8 cellular contexts compared by ENCODE assay signal in the genomic region with DNA sequence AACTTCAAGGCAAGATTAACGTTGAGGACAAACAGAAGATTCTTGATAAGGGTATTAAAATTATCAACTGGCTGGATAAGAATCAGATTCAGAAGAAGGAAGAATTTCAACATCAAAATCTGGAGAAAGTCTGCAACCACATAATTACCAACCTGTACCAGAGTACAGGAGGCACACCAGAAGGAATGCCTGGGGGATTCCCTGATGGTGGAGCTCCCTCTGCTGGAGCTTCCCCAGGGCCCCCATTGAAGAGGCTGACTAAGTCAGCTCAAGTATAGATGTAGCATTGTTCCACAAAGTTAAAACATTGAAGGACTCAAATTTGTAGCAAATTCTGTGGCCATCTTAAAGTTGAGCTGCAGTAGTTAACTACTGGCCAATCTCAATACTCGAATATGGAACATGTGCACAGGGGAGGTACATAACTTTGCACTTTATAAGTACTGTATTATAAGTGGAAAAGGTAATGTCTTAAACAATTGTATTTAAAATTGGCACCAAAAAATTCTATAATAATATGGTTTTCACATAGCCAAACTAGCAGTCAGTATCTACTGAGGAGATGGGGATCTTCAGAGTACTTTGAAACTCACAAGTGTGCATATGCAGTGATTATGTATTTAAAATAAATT.
DNase-seq lines count a peak whose midpoint lies in the region; TF ChIP-seq lines count a peak whose summit lies in the region.

No MANE protein-coding gene starts in this region.

- no peak overlapping the region for H2AFZ ChIP-seq in smooth muscle cell (ENCODE audit: low read depth)

- no peak overlapping the region for H3K27ac Mint-ChIP-seq in activated naive CD4-positive, alpha-beta T cell treated with anti-CD3 and anti-CD28 coated beads for 36 hours

- peaks cover 7% of the 10 kb centered on the region for H3K27me3 Mint-ChIP-seq in activated naive CD4-positive, alpha-beta T cell treated with anti-CD3 and anti-CD28 coated beads for 36 hours (ENCODE audit: low read depth)

- no peak overlapping the region for H3K9ac ChIP-seq in smooth muscle cell (ENCODE audit: low read depth)

- TF ChIP-seq POLR2A in tibial nerve (IDR thresholded peaks at IDR 0.05), result no peak

- in situ Hi-C loops in HAP-1 (cut with MboI; ENCODE audit: low sequenced_read_pairs), result no loop called here

- intact Hi-C loops in activated naive CD4-positive, alpha-beta T cell treated with anti-CD3 and anti-CD28 coated beads for 36 hours (cut with micrococcal nuclease), result loop anchor here (1.0 to 5.0 kb wide), 2 partner anchors 290 to 371 kb away; no protein-coding TSS in a partner anchor

- H3K9me3 Mint-ChIP-seq in activated naive CD4-positive, alpha-beta T cell treated with anti-CD3 and anti-CD28 coated beads for 36 hours, result no peaks in the 10 kb centered on the region

- H3K4me1 ChIP-seq in HAP-1 (peaks cover 6% of the 10 kb centered on the region; the same call in 1 of the 2 replicates), smooth muscle cell (ENCODE audit: low read depth) (no peaks in the 10 kb centered on the region), tibial nerve (peaks cover 0 to 5% (median 0%) of the 10 kb centered on the region in 4 donors)
- no peaks in the 10 kb centered on the region for H3K4me1 ChIP-seq in effector memory CD4-positive, alpha-beta T cell (ENCODE audit: control insufficient read depth, insufficient read depth, low read length, poor library complexity, severe bottlenecking)

- no peaks in the 10 kb centered on the region for H3K27me3 ChIP-seq in HAP-1 (ENCODE audit: low read depth)
- H3K27me3 ChIP-seq in smooth muscle cell (ENCODE audit: low read depth), result no peaks in the 10 kb centered on the region
- no peaks in the 10 kb centered on the region for H3K27me3 ChIP-seq in tibial nerve
- no peaks in the 10 kb centered on the region for H3K27me3 ChIP-seq in effector memory CD4-positive, alpha-beta T cell (replicated peaks; ENCODE audit: control insufficient read depth, insufficient read depth, low read length, poor library complexity, severe bottlenecking)

- H3K9me3 ChIP-seq in HAP-1 (no peaks in the 10 kb centered on the region; the same call in 1 of the 2 replicates), smooth muscle cell (replicated peaks; ENCODE audit: low read depth) (no peaks in the 10 kb centered on the region), tibial nerve (no peaks in the 10 kb centered on the region)
- no peaks in the 10 kb centered on the region for H3K9me3 ChIP-seq in effector memory CD4-positive, alpha-beta T cell (ENCODE audit: control insufficient read depth, low read length)

- H3K27ac ChIP-seq in smooth muscle cell (ENCODE audit: low read depth) (no peak overlapping the region), tibial nerve (no peak overlapping the region)
- H3K27ac ChIP-seq in effector memory CD4-positive, alpha-beta T cell (ENCODE audit: insufficient read depth, low read length, poor library complexity, severe bottlenecking), result no peak overlapping the region

- CTCF ChIA-PET in activated naive CD4-positive, alpha-beta T cell treated with anti-CD3 and anti-CD28 coated beads for 36 hours (lab: Charles Lee), result interaction anchor here (1.1 to 1.8 kb wide), 4 partner anchors 30 to 974 kb away, joined by 3 to 12 read pairs (median 3); no protein-coding TSS in a partner anchor

- H3K79me2 ChIP-seq in smooth muscle cell (ENCODE audit: low read depth), result no peaks in the 10 kb centered on the region

- no peak for TF ChIP-seq EP300 in tibial nerve (IDR thresholded peaks at IDR 0.05)

- H3K36me3 ChIP-seq in HAP-1 (replicated peaks) (no peaks in the 10 kb centered on the region), smooth muscle cell (ENCODE audit: low read depth) (no peaks in the 10 kb centered on the region), tibial nerve (no peaks in the 10 kb centered on the region)
- H3K36me3 ChIP-seq in effector memory CD4-positive, alpha-beta T cell (ENCODE audit: control insufficient read depth, insufficient read depth, low read length), result no peaks in the 10 kb centered on the region

- peak; percentile 46 for DNase-seq in activated naive CD4-positive, alpha-beta T cell treated with anti-CD3 and anti-CD28 coated beads for 36 hours
- DNase-seq in activated naive CD4-positive, alpha-beta T cell treated with Interleukin-2 at 50 U/mL for 16 hours, result no peak
- peak; percentile 29 to 55 for DNase-seq in HAP-1 (ENCODE audit: low spot score in 2 of 2)
- peak; percentile 18 for DNase-seq in NCI-H1048 (lab: John Stamatoyannopoulos, UW)
- DNase-seq in fibroblast of peridontal ligament (ENCODE audit: extremely low read depth), result peak; percentile 19
- DNase-seq in smooth muscle cell (lab: John Stamatoyannopoulos, UW; ENCODE audit: unreplicated experiment), result no peak
- DNase-seq in tibial nerve (ENCODE audit: low spot score in 2 of 2), result no peak
- DNase-seq in effector memory CD4-positive, alpha-beta T cell, result no peak

- H3K4me3 Mint-ChIP-seq in activated naive CD4-positive, alpha-beta T cell treated with anti-CD3 and anti-CD28 coated beads for 36 hours, result no peak overlapping the region

- H3K4me2 ChIP-seq in smooth muscle cell, result no peak overlapping the region

- TF ChIP-seq CTCF in smooth muscle cell (IDR thresholded peaks at IDR 0.05; ENCODE audit: borderline replicate concordance, insufficient read depth, poor library complexity, severe bottlenecking) (peak; percentile 59), tibial nerve (IDR thresholded peaks at IDR 0.05) (peak in 2 of 5 experiments; percentile 10 to 20)

- 44% methylated on average over 2 of the region's 2 CpGs for WGBS in smooth muscle cell (ENCODE audit: low lambda C conversion rate)
- 56 to 58% methylated on average over 2 of the region's 2 CpGs for WGBS in tibial nerve, 2 donors

- no peaks in the 10 kb centered on the region for H4K20me1 ChIP-seq in smooth muscle cell (ENCODE audit: low read depth)

- H3K4me1 Mint-ChIP-seq in activated naive CD4-positive, alpha-beta T cell treated with anti-CD3 and anti-CD28 coated beads for 36 hours (ENCODE audit: low read depth), result no peaks in the 10 kb centered on the region

- H3K4me3 ChIP-seq in HAP-1 (no peak overlapping the region), smooth muscle cell (no peak overlapping the region), tibial nerve (no peak overlapping the region)
- H3K4me3 ChIP-seq in effector memory CD4-positive, alpha-beta T cell (ENCODE audit: insufficient read depth, low read depth, low read length, poor library complexity, severe bottlenecking), result no peak overlapping the region

- no peaks in the 10 kb centered on the region for H3K36me3 Mint-ChIP-seq in activated naive CD4-positive, alpha-beta T cell treated with anti-CD3 and anti-CD28 coated beads for 36 hours (ENCODE audit: low read depth)

- H3F3A ChIP-seq in smooth muscle cell (ENCODE audit: low read depth), result no peaks in the 10 kb centered on the region

Comparison
In these comparisons a context has a peak if more than half of its experiments do, and no peak if none do; other contexts are left out.
1. DNase-seq: peak in activated naive CD4-positive, alpha-beta T cell treated with anti-CD3 and anti-CD28 coated beads for 36 hours (single experiment), HAP-1 (2 of 2), NCI-H1048 (single experiment) and fibroblast of peridontal ligament (single experiment); none in activated naive CD4-positive, alpha-beta T cell treated with Interleukin-2 at 50 U/mL for 16 hours (single experiment), smooth muscle cell (single experiment), tibial nerve (0 of 2) and effector memory CD4-positive, alpha-beta T cell (0 of 3).